ENCODE assay signal across 29 cellular contexts in genomic region chr22:43299736-43300135, GRCh38. TPM values are rescaled to one million over a fixed set of nuclear protein-coding genes. Genes with fewer than 3 reads are reported as not detected.
"Had no signal": no experiment of that assay in that cellular context is flagged by ENCODE, and none has a peak within 500 bp of the region (broad histone marks: within the 10 kb centered on the region; RNA-seq: fewer than 3 reads in every experiment).

No MANE protein-coding gene starts in this region.

- H3K27ac ChIP-seq: left ventricle myocardium inferior, neural progenitor cell, neutrophil, pancreas, prostate gland, spleen, suprapubic skin, thoracic aorta, upper lobe of right lung had no signal

- H3K36me3 ChIP-seq: left ventricle myocardium inferior, neural progenitor cell, neutrophil, pancreas, prostate gland, sigmoid colon, spleen, suprapubic skin, thoracic aorta, tibial artery, upper lobe of right lung had no signal

- H3K4me2 ChIP-seq: neural progenitor cell had no signal

- H3K9me3 Mint-ChIP-seq: immature natural killer cell; memory B cell; naive thymus-derived CD8-positive, alpha-beta T cell; neural progenitor cell; stimulated activated effector memory CD8-positive, alpha-beta T cell treated with anti-CD3 and anti-CD28 coated beads, Interleukin-12 subunit alpha, Interleukin-12 subunit beta, amount 100 ng/mL, for 72 hours; stimulated activated naive CD8-positive, alpha-beta T cell treated with anti-CD3 and anti-CD28 coated beads, Interleukin-15, Interleukin-2, amounts not matched to agents 100 ng/mL and 50 ng/mL, for 24 hours had no signal

- H3K4me3 ChIP-seq: left ventricle myocardium inferior, lung, mucosa of descending colon, neural progenitor cell, pancreas, prostate gland, sigmoid colon, spleen, suprapubic skin, thoracic aorta, tibial artery, upper lobe of right lung had no signal

- DNase-seq: hypothalamus; immature natural killer cell; kidney; left colon; left ventricle myocardium inferior; midbrain; mucosa of descending colon; naive thymus-derived CD8-positive, alpha-beta T cell; nephron progenitor cell; occipital lobe; pancreas; retina; right cardiac atrium; sigmoid colon; small intestine; spleen; stimulated activated CD4-positive, alpha-beta T cell treated with anti-CD3 and anti-CD28 coated beads, Interleukin-4, amount 100 ng/mL, for 24 hours; stimulated activated naive CD4-positive, alpha-beta T cell; tibial artery; upper lobe of right lung had no signal

- H3K4me1 Mint-ChIP-seq: immature natural killer cell; memory B cell; stimulated activated effector memory CD8-positive, alpha-beta T cell treated with anti-CD3 and anti-CD28 coated beads, Interleukin-12 subunit alpha, Interleukin-12 subunit beta, amount 100 ng/mL, for 72 hours had no signal

- H3K36me3 Mint-ChIP-seq: immature natural killer cell; memory B cell; naive thymus-derived CD8-positive, alpha-beta T cell; stimulated activated effector memory CD8-positive, alpha-beta T cell treated with anti-CD3 and anti-CD28 coated beads, Interleukin-12 subunit alpha, Interleukin-12 subunit beta, amount 100 ng/mL, for 72 hours had no signal

- H3K9me3 ChIP-seq: left ventricle myocardium inferior, mucosa of descending colon, neutrophil, pancreas, prostate gland, sigmoid colon, spleen, suprapubic skin, thoracic aorta, tibial artery, upper lobe of right lung had no signal

- H3K4me1 ChIP-seq: pancreas had no signal

- H3K27me3 ChIP-seq: neural progenitor cell, neutrophil, pancreas, spleen, upper lobe of right lung had no signal

- H3K4me3 Mint-ChIP-seq: immature natural killer cell; memory B cell; naive thymus-derived CD8-positive, alpha-beta T cell; nephron progenitor cell; neural progenitor cell; stimulated activated effector memory CD8-positive, alpha-beta T cell treated with anti-CD3 and anti-CD28 coated beads, Interleukin-12 subunit alpha, Interleukin-12 subunit beta, amount 100 ng/mL, for 72 hours; stimulated activated naive CD8-positive, alpha-beta T cell treated with anti-CD3 and anti-CD28 coated beads, Interleukin-15, Interleukin-2, amounts not matched to agents 100 ng/mL and 50 ng/mL, for 24 hours had no signal

- H3K9ac ChIP-seq: neural progenitor cell had no signal

- H3K27ac Mint-ChIP-seq: immature natural killer cell; memory B cell; naive thymus-derived CD8-positive, alpha-beta T cell; nephron progenitor cell; neural progenitor cell; stimulated activated effector memory CD8-positive, alpha-beta T cell treated with anti-CD3 and anti-CD28 coated beads, Interleukin-12 subunit alpha, Interleukin-12 subunit beta, amount 100 ng/mL, for 72 hours; stimulated activated naive CD8-positive, alpha-beta T cell treated with anti-CD3 and anti-CD28 coated beads, Interleukin-15, Interleukin-2, amounts not matched to agents 100 ng/mL and 50 ng/mL, for 24 hours had no signal

RNA-seq across cellular contexts. Expression of gene SCUBE1, which starts 43.4 kb away (rescaled TPM):
- total RNA-seq: naive thymus-derived CD8-positive, alpha-beta T cell had no signal
- polyA plus RNA-seq: naive thymus-derived CD8-positive, alpha-beta T cell had no signal
